ENCODE assay signal across 8 cellular contexts in the genomic region with DNA sequence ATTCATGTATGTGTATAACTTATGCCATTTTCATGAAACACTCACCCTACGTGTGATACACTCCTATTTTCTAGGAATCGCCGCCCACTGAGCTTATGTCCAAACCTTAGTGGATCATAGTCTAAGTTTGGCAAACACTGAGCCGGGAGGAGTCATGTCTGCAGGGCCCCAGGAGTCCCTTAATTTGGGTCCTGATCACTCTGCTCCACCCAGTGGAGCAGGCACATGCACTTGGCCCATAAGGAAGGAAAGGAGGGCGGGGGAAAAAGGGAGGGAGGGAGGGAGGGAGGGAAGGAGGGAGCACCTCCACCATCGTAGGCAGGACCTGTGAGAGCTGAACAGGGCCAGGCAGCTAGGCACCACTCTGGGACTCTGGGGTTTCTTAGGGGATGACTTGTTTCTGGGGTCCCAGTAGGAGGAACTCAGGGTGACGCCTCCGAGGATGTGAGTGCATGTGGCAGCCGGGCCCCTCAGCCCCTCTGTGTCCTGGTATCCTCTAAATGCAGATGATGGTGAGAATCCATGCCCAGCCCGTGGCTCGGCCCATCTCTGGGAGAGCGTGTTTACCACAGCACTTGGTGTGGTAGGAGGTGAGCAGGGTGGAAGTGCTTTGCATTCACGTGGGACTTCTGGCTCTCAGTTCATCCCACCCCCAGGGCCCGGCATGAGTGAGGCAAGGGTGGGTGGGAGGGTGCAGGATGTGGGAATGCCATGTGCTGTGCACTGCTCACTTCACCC.
DNase-seq lines count a peak whose midpoint lies in the region; ATAC-seq and TF ChIP-seq lines count a peak whose summit lies in the region.

No MANE protein-coding gene starts in this region.

- no peak overlapping the region for H3K23ac ChIP-seq in IMR-90 (ENCODE audit: low read depth, low read length)

- no peak for TF ChIP-seq CTCF in IMR-90 (conservative IDR thresholded peaks at IDR 0.05; ENCODE audit: low read depth, low read length)

- no peaks in the 10 kb centered on the region for H3K36me3 Mint-ChIP-seq in activated CD8-positive, alpha-beta T cell treated with anti-CD3 and anti-CD28 coated beads, Interleukin-2, amount 10 ng/mL, durations not matched to agents 7 days and 5 days (ENCODE audit: low read depth)
- no peaks in the 10 kb centered on the region for H3K36me3 Mint-ChIP-seq in stimulated activated memory B cell treated with anti-CD40 and anti-IgM and Interleukin-4, amounts not matched to agents 10 μg/mL and 1 μg/mL and 100 μg/mL, for 72 hours

- no peaks in the 10 kb centered on the region for H3K36me3 ChIP-seq in IMR-90 (ENCODE audit: control insufficient read depth, insufficient read depth, low read length)

- no peak for ATAC-seq in IMR-90 (ENCODE audit: low read depth)
- ATAC-seq in activated CD8-positive, alpha-beta T cell treated with anti-CD3 and anti-CD28 coated beads, Interleukin-2, amount 10 ng/mL, durations not matched to agents 7 days and 5 days = peak; percentile 12
- peak; percentile 56 to 65 for ATAC-seq in right cardiac atrium
- ATAC-seq in stimulated activated memory B cell treated with anti-CD40 and anti-IgM and Interleukin-4, amounts not matched to agents 10 μg/mL and 1 μg/mL and 100 μg/mL, for 72 hours = no peak
- ATAC-seq in GM19328 (IDR thresholded peaks at IDR 0.05; ENCODE audit: unreplicated experiment) = no peak
- no peak for ATAC-seq in HG02759 (IDR thresholded peaks at IDR 0.05; ENCODE audit: unreplicated experiment)
- ATAC-seq in activated CD4-positive, CD25-positive, alpha-beta regulatory T cell treated with anti-CD3 and anti-CD28 coated beads, Interleukin-2, amount 50 U/mL, for 24 hours = no peak

- WGBS in IMR-90 (ENCODE audit: extremely low coverage in 2 of 2, insufficient read length in 1 of 2), 2 experiments = 100% methylated on average over 2 of the region's 14 CpGs; no CpG with 5 or more reads in 1 of the 2 experiments
- WGBS in right cardiac atrium = 51% methylated on average over 14 of the region's 14 CpGs

- no peaks in the 10 kb centered on the region for H3K79me1 ChIP-seq in IMR-90 (ENCODE audit: low read depth in 1 of 2, low read length in 2 of 2)

- no peaks in the 10 kb centered on the region for H4K20me1 ChIP-seq in IMR-90 (ENCODE audit: insufficient read depth, low read length)

- peak overlapping the region; percentile 39 to 83; a peak in 3 of 4 replicates for H4K8ac ChIP-seq in IMR-90 (ENCODE audit: low read depth in 2 of 2, low read length in 2 of 2)

- no peak for TF ChIP-seq POLR2A in IMR-90 (IDR thresholded peaks at IDR 0.05; ENCODE audit: low read depth, low read length)

- H3K27me3 Mint-ChIP-seq in activated CD8-positive, alpha-beta T cell treated with anti-CD3 and anti-CD28 coated beads, Interleukin-2, amount 10 ng/mL, durations not matched to agents 7 days and 5 days (ENCODE audit: low read depth) = no peaks in the 10 kb centered on the region
- no peaks in the 10 kb centered on the region for H3K27me3 Mint-ChIP-seq in stimulated activated memory B cell treated with anti-CD40 and anti-IgM and Interleukin-4, amounts not matched to agents 10 μg/mL and 1 μg/mL and 100 μg/mL, for 72 hours

- H3K27ac Mint-ChIP-seq in activated CD8-positive, alpha-beta T cell treated with anti-CD3 and anti-CD28 coated beads, Interleukin-2, amount 10 ng/mL, durations not matched to agents 7 days and 5 days = peak overlapping the region; percentile 99
- peak overlapping the region; percentile 99 for H3K27ac Mint-ChIP-seq in stimulated activated memory B cell treated with anti-CD40 and anti-IgM and Interleukin-4, amounts not matched to agents 10 μg/mL and 1 μg/mL and 100 μg/mL, for 72 hours

- no peak overlapping the region for H3K9ac ChIP-seq in IMR-90 (ENCODE audit: low read depth, low read length)

- H2BK5ac ChIP-seq in IMR-90 (ENCODE audit: low read depth, low read length, poor library complexity, severe bottlenecking) = no peak overlapping the region

- H3K4ac ChIP-seq in IMR-90 (ENCODE audit: low read depth, low read length) = peak overlapping the region; percentile 94; the same call in 1 of the 2 replicates

- H2AK9ac ChIP-seq in IMR-90 (replicated peaks; ENCODE audit: low read depth, low read length, poor library complexity) = peak overlapping the region; percentile 60

- H3K9me3 ChIP-seq in IMR-90 (ENCODE audit: control insufficient read depth, insufficient read depth, low read length) (no peaks in the 10 kb centered on the region), right cardiac atrium (ENCODE audit: control insufficient read depth, low read length) (no peaks in the 10 kb centered on the region)

- no peak overlapping the region for H3K18ac ChIP-seq in IMR-90 (ENCODE audit: low read depth, low read length)

- dilution Hi-C loops in IMR-90 (cut with HindIII; ENCODE audit: low sequenced_read_pairs, unreplicated experiment) = no loop called here

- peak overlapping the region; percentile 69 for H2AK5ac ChIP-seq in IMR-90 (ENCODE audit: low read depth, low read length)

- peak overlapping the region; percentile 81 for H4K91ac ChIP-seq in IMR-90 (ENCODE audit: insufficient read depth, low read depth, low read length)

- peaks cover 13% of the 10 kb centered on the region for H3K9me1 ChIP-seq in IMR-90 (ENCODE audit: insufficient read depth, low read length)

- H3K56ac ChIP-seq in IMR-90 (ENCODE audit: extremely low read depth, insufficient read depth, low read length) = no peak overlapping the region

- H3K27ac ChIP-seq in IMR-90 (ENCODE audit: insufficient read depth, low read length) = no peak overlapping the region
- no peak overlapping the region for H3K27ac ChIP-seq in right cardiac atrium (ENCODE audit: low read length)

- H2AFZ ChIP-seq in IMR-90 (replicated peaks; ENCODE audit: low read length, poor library complexity) = peak overlapping the region; percentile 47

- in situ Hi-C loops in IMR-90 (cut with MboI; ENCODE audit: low sequenced_read_pairs) = loop anchor here (5.0 kb wide), 1 partner anchor 34 kb away; no protein-coding TSS in a partner anchor

- POLR2A ChIA-PET in IMR-90 (lab: Charles Lee; ENCODE audit: unreplicated experiment) = no interaction called here
- POLR2A ChIA-PET in activated CD8-positive, alpha-beta T cell treated with anti-CD3 and anti-CD28 coated beads, Interleukin-2, amount 10 ng/mL, durations not matched to agents 7 days and 5 days (lab: Charles Lee) = interaction anchor here (0.8 to 6.3 kb wide), 20 partner anchors 30 to 221 kb away, joined by 3 to 92 read pairs (median 8); a partner anchor contains a TSS

- H3K4me2 ChIP-seq in IMR-90 (ENCODE audit: low read depth, low read length) = no peak overlapping the region

- intact Hi-C loops in IMR-90 (cut with micrococcal nuclease) (loop anchor here (1.0 to 2.0 kb wide), 2 partner anchors 70 to 109 kb away; a partner anchor contains a TSS), right cardiac atrium (cut with DNase I) (loop anchor here in 2 of 4 donors (5.0 to 10.0 kb wide), 5 partner anchors 34 to 234 kb away; no protein-coding TSS in a partner anchor)

- no peak overlapping the region for H4K5ac ChIP-seq in IMR-90 (ENCODE audit: low read depth, low read length)

- H2BK120ac ChIP-seq in IMR-90 (ENCODE audit: low read depth, low read length) = peak overlapping the region; percentile 91

- H3K4me3 ChIP-seq in IMR-90 (ENCODE audit: insufficient read depth, low read depth, low read length) (no peak overlapping the region), right cardiac atrium (ENCODE audit: low read length) (no peak overlapping the region)

- CTCF ChIA-PET in IMR-90 (lab: Yijun Ruan, JAX) = interaction anchor here (1.0 to 2.2 kb wide), 9 partner anchors 19 to 221 kb away, joined by 3 to 6 read pairs (median 6); a partner anchor contains a TSS
- CTCF ChIA-PET in activated CD8-positive, alpha-beta T cell treated with anti-CD3 and anti-CD28 coated beads, Interleukin-2, amount 10 ng/mL, durations not matched to agents 7 days and 5 days (lab: Charles Lee) = interaction anchor here (0.9 to 13.1 kb wide), 29 partner anchors 8 to 238 kb away, joined by 3 to 271 read pairs (median 8); a partner anchor contains a TSS

- DNase-seq in IMR-90 (no peak), right cardiac atrium (peak in 1 of 3 donors; percentile 80), DMS153 (lab: John Stamatoyannopoulos, UW) (no peak)
- DNase-seq in activated CD8-positive, alpha-beta T cell treated with anti-CD3 and anti-CD28 coated beads, Interleukin-2, amount 10 ng/mL, durations not matched to agents 7 days and 5 days = peak; percentile 54

- H3K9me3 Mint-ChIP-seq in activated CD8-positive, alpha-beta T cell treated with anti-CD3 and anti-CD28 coated beads, Interleukin-2, amount 10 ng/mL, durations not matched to agents 7 days and 5 days (ENCODE audit: insufficient read depth) = no peaks in the 10 kb centered on the region
- no peaks in the 10 kb centered on the region for H3K9me3 Mint-ChIP-seq in stimulated activated memory B cell treated with anti-CD40 and anti-IgM and Interleukin-4, amounts not matched to agents 10 μg/mL and 1 μg/mL and 100 μg/mL, for 72 hours

- no TSS peak for BruUV-seq in IMR-90 (replicated peaks; lab: Mats Ljungman, UMichigan)

- no peak for TF ChIP-seq RAD21 in IMR-90 (IDR thresholded peaks at IDR 0.05; ENCODE audit: low read length)

- H3K27me3 ChIP-seq in IMR-90 (ENCODE audit: control insufficient read depth, insufficient read depth, low read length) (no peaks in the 10 kb centered on the region), right cardiac atrium (ENCODE audit: control insufficient read depth, insufficient read depth) (no peaks in the 10 kb centered on the region)

- H2BK20ac ChIP-seq in IMR-90 (ENCODE audit: low read depth, low read length) = peak overlapping the region; percentile 89

- H3K4me3 Mint-ChIP-seq in activated CD8-positive, alpha-beta T cell treated with anti-CD3 and anti-CD28 coated beads, Interleukin-2, amount 10 ng/mL, durations not matched to agents 7 days and 5 days = peak overlapping the region; percentile 74
- H3K4me3 Mint-ChIP-seq in stimulated activated memory B cell treated with anti-CD40 and anti-IgM and Interleukin-4, amounts not matched to agents 10 μg/mL and 1 μg/mL and 100 μg/mL, for 72 hours = peak overlapping the region; percentile 70

- peaks cover 82% of the 10 kb centered on the region for H3K4me1 Mint-ChIP-seq in activated CD8-positive, alpha-beta T cell treated with anti-CD3 and anti-CD28 coated beads, Interleukin-2, amount 10 ng/mL, durations not matched to agents 7 days and 5 days (ENCODE audit: low read depth)
- peaks cover 78% of the 10 kb centered on the region for H3K4me1 Mint-ChIP-seq in stimulated activated memory B cell treated with anti-CD40 and anti-IgM and Interleukin-4, amounts not matched to agents 10 μg/mL and 1 μg/mL and 100 μg/mL, for 72 hours

- H3K4me1 ChIP-seq in IMR-90 (ENCODE audit: control insufficient read depth, insufficient read depth, low read length) (peaks cover 20% of the 10 kb centered on the region), right cardiac atrium (ENCODE audit: control insufficient read depth, insufficient read depth, low read length) (peaks cover 4% of the 10 kb centered on the region)

- peak overlapping the region; percentile 49; the same call in 2 of the 3 replicates for H2BK15ac ChIP-seq in IMR-90 (ENCODE audit: low read depth, low read length)

- H3K14ac ChIP-seq in IMR-90 (replicated peaks; ENCODE audit: low read depth, low read length) = peak overlapping the region; percentile 62

TF ChIP-seq in IMR-90, 13 proteins besides CTCF, POLR2A, EP300 and RAD21 (continues in another document):
- TF ChIP-seq MXI1 (IDR thresholded peaks at IDR 0.05; ENCODE audit: borderline replicate concordance, low read depth, low read length) (no peak), CHD1 (IDR thresholded peaks at IDR 0.05; ENCODE audit: low read depth, low read length) (no peak)

Comparison
In these comparisons a context has a peak if more than half of its experiments do, and no peak if none do; other contexts are left out.
1. ATAC-seq: peak in activated CD8-positive, alpha-beta T cell treated with anti-CD3 and anti-CD28 coated beads, Interleukin-2, amount 10 ng/mL, durations not matched to agents 7 days and 5 days (single experiment) and right cardiac atrium (2 of 2); none in IMR-90 (single experiment), stimulated activated memory B cell treated with anti-CD40 and anti-IgM and Interleukin-4, amounts not matched to agents 10 μg/mL and 1 μg/mL and 100 μg/mL, for 72 hours (single experiment), GM19328 (single experiment), HG02759 (single experiment) and activated CD4-positive, CD25-positive, alpha-beta regulatory T cell treated with anti-CD3 and anti-CD28 coated beads, Interleukin-2, amount 50 U/mL, for 24 hours (0 of 2).